ENCODE assay signal across 2 cellular contexts in the genomic region with DNA sequence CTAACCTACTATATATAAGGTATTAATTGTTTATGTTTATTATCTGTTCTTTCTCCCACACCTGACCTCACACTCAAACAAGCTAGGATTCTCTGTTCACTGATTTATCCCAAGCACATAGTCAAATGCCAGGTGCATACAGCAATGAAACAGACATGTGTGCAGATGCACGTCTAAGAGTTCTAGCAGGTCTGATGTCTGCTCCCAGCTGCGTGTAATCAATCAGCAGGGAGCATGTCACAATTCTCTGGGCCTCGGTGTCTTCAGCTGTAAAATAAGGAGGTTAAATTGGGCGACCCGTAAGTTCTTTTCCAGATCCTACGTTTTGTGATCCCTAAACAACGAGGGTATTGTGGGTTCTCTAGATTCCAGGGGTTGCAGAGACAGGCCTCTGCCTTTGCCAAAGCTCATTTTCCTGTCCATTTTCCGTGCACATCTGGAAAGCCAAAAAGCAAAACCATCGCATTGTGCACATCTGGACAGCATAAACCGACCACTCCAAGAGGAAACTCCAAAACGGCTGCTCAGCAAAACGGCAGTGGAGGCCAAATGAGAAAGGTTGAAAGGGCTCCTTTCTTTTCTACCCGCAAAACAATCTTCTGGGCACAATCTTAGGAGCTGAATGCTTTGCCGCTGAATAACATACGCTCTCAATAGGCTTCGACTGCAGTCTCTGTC.
A peak's percentile ranks its signal among the peaks of the same experiment; 100 is the strongest.
TF ChIP-seq lines count a peak whose summit lies in the region.

No MANE protein-coding gene starts in this region.

TF ChIP-seq in H1, 55 proteins besides CTCF, POLR2A, EP300 and RAD21:
- TF ChIP-seq, protein P1, sequence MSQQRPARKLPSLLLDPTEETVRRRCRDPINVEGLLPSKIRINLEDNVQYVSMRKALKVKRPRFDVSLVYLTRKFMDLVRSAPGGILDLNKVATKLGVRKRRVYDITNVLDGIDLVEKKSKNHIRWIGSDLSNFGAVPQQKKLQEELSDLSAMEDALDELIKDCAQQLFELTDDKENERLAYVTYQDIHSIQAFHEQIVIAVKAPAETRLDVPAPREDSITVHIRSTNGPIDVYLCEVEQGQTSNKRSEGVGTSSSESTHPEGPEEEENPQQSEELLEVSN (IDR thresholded peaks at IDR 0.05) = peak; percentile 42; the same call in 1 of the 2 replicates
- no peak for TF ChIP-seq JUND (IDR thresholded peaks at IDR 0.05; ENCODE audit: low read length)

TF ChIP-seq in neural cell, 6 proteins besides CTCF, POLR2A, EP300 and RAD21:
- TF ChIP-seq, protein P2, sequence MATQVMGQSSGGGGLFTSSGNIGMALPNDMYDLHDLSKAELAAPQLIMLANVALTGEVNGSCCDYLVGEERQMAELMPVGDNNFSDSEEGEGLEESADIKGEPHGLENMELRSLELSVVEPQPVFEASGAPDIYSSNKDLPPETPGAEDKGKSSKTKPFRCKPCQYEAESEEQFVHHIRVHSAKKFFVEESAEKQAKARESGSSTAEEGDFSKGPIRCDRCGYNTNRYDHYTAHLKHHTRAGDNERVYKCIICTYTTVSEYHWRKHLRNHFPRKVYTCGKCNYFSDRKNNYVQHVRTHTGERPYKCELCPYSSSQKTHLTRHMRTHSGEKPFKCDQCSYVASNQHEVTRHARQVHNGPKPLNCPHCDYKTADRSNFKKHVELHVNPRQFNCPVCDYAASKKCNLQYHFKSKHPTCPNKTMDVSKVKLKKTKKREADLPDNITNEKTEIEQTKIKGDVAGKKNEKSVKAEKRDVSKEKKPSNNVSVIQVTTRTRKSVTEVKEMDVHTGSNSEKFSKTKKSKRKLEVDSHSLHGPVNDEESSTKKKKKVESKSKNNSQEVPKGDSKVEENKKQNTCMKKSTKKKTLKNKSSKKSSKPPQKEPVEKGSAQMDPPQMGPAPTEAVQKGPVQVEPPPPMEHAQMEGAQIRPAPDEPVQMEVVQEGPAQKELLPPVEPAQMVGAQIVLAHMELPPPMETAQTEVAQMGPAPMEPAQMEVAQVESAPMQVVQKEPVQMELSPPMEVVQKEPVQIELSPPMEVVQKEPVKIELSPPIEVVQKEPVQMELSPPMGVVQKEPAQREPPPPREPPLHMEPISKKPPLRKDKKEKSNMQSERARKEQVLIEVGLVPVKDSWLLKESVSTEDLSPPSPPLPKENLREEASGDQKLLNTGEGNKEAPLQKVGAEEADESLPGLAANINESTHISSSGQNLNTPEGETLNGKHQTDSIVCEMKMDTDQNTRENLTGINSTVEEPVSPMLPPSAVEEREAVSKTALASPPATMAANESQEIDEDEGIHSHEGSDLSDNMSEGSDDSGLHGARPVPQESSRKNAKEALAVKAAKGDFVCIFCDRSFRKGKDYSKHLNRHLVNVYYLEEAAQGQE (IDR thresholded peaks at IDR 0.05; ENCODE audit: borderline replicate concordance) = no peak
- TF ChIP-seq POLR2AphosphoS5 (IDR thresholded peaks at IDR 0.05) = peak; percentile 19
